Comparison of ENCODE assay signal across 2 cellular contexts in genomic region chr1:47515390-47515789, GRCh38.
TF ChIP-seq lines count a peak whose summit lies in the region.

No MANE protein-coding gene starts in this region.

TF ChIP-seq in SK-N-SH, 30 proteins besides CTCF, POLR2A, EP300 and RAD21 (continued from another document):
- TF ChIP-seq RCOR1 (IDR thresholded peaks at IDR 0.05; ENCODE audit: low read length) (no peak), FOXM1 (IDR thresholded peaks at IDR 0.05; ENCODE audit: low read depth) (no peak), REST (IDR thresholded peaks at IDR 0.05; ENCODE audit: low read depth, low read length) (no peak), SMC3 (IDR thresholded peaks at IDR 0.05; ENCODE audit: low read depth, low read length) (no peak), NFIC (IDR thresholded peaks at IDR 0.05; ENCODE audit: borderline replicate concordance) (no peak), JUND (IDR thresholded peaks at IDR 0.05) (no peak), TEAD4 (IDR thresholded peaks at IDR 0.05; ENCODE audit: borderline replicate concordance, insufficient read depth) (no peak)
- TF ChIP-seq, protein P1, sequence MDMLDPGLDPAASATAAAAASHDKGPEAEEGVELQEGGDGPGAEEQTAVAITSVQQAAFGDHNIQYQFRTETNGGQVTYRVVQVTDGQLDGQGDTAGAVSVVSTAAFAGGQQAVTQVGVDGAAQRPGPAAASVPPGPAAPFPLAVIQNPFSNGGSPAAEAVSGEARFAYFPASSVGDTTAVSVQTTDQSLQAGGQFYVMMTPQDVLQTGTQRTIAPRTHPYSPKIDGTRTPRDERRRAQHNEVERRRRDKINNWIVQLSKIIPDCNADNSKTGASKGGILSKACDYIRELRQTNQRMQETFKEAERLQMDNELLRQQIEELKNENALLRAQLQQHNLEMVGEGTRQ (IDR thresholded peaks at IDR 0.05; ENCODE audit: borderline replicate concordance, low read depth, low read length) = no peak

TF ChIP-seq in SK-N-SH treated with all-trans-retinoic acid at 6 μM for 48 hours, 23 proteins besides CTCF, POLR2A, EP300 and RAD21 (continued from another document):
- TF ChIP-seq, protein P2, sequence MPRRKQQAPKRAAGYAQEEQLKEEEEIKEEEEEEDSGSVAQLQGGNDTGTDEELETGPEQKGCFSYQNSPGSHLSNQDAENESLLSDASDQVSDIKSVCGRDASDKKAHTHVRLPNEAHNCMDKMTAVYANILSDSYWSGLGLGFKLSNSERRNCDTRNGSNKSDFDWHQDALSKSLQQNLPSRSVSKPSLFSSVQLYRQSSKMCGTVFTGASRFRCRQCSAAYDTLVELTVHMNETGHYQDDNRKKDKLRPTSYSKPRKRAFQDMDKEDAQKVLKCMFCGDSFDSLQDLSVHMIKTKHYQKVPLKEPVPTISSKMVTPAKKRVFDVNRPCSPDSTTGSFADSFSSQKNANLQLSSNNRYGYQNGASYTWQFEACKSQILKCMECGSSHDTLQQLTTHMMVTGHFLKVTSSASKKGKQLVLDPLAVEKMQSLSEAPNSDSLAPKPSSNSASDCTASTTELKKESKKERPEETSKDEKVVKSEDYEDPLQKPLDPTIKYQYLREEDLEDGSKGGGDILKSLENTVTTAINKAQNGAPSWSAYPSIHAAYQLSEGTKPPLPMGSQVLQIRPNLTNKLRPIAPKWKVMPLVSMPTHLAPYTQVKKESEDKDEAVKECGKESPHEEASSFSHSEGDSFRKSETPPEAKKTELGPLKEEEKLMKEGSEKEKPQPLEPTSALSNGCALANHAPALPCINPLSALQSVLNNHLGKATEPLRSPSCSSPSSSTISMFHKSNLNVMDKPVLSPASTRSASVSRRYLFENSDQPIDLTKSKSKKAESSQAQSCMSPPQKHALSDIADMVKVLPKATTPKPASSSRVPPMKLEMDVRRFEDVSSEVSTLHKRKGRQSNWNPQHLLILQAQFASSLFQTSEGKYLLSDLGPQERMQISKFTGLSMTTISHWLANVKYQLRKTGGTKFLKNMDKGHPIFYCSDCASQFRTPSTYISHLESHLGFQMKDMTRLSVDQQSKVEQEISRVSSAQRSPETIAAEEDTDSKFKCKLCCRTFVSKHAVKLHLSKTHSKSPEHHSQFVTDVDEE (CRISPR knock-in tag; IDR thresholded peaks at IDR 0.05) = no peak
- no peak for TF ChIP-seq GLIS3 (CRISPR knock-in tag; IDR thresholded peaks at IDR 0.05)
- no peak for TF ChIP-seq CSRNP3 (CRISPR knock-in tag; IDR thresholded peaks at IDR 0.05)
- TF ChIP-seq ZFP3 (CRISPR knock-in tag; IDR thresholded peaks at IDR 0.05) = no peak
